ENCODE assay signal across 8 cellular contexts in genomic region chr14:80491131-80491530, GRCh38.
DNase-seq lines count a peak whose midpoint lies in the region; ATAC-seq and TF ChIP-seq lines count a peak whose summit lies in the region.

No MANE protein-coding gene starts in this region.

- H3K27ac ChIP-seq in heart right ventricle (peak overlapping the region in 6 of 10 donors; percentile 22 to 73 (median 52)), ascending aorta (no peak overlapping the region)

- H3K36me3 ChIP-seq in heart right ventricle, result no peaks in the 10 kb centered on the region
- no peaks in the 10 kb centered on the region for H3K36me3 ChIP-seq in ascending aorta

- H3K9me3 Mint-ChIP-seq in MCF 10A (ENCODE audit: unreplicated experiment) (peaks cover 9% of the 10 kb centered on the region), progenitor cell of endocrine pancreas (ENCODE audit: low read depth) (peaks cover 6% of the 10 kb centered on the region)

- POLR2A ChIA-PET in MCF 10A (lab: Yijun Ruan, JAX), result no interaction called here

- no TSS peak for BruUV-seq in MCF 10A (replicated peaks; lab: Mats Ljungman, UMichigan)

- CTCF ChIA-PET in MCF 10A (lab: Yijun Ruan, JAX), result interaction anchor here (0.6 kb wide), 1 partner anchor 232 kb away, joined by 3 read pairs; no protein-coding TSS in a partner anchor

- H3K4me3 ChIP-seq in heart right ventricle, result no peak overlapping the region
- H3K4me3 ChIP-seq in ascending aorta, result no peak overlapping the region

- H3K27me3 ChIP-seq in heart right ventricle, result no peaks in the 10 kb centered on the region
- no peaks in the 10 kb centered on the region for H3K27me3 ChIP-seq in ascending aorta

- H3K4me3 Mint-ChIP-seq in MCF 10A (ENCODE audit: unreplicated experiment) (no peak overlapping the region), progenitor cell of endocrine pancreas (ENCODE audit: low read depth) (no peak overlapping the region)

- H3K4me1 Mint-ChIP-seq in MCF 10A (ENCODE audit: insufficient read depth, unreplicated experiment) (no peaks in the 10 kb centered on the region), progenitor cell of endocrine pancreas (ENCODE audit: low read depth) (no peaks in the 10 kb centered on the region)

- H3K27ac Mint-ChIP-seq in MCF 10A (ENCODE audit: low read depth, unreplicated experiment), result no peak overlapping the region
- H3K27ac Mint-ChIP-seq in progenitor cell of endocrine pancreas, result no peak overlapping the region

- DNase-seq in Daoy (ENCODE audit: low read depth), result peak; percentile 13
- DNase-seq in NCI-H146 (lab: John Stamatoyannopoulos, UW), result peak; percentile 77
- peak; percentile 39 to 57 for DNase-seq in heart right ventricle
- DNase-seq in kidney glomerular epithelial cell (lab: John Stamatoyannopoulos, UW), result no peak
- DNase-seq in MCF 10A (ENCODE audit: unreplicated experiment), result no peak
- DNase-seq in ascending aorta (ENCODE audit: low spot score in 2 of 2), result no peak
- DNase-seq in progenitor cell of endocrine pancreas (ENCODE audit: low spot score, unreplicated experiment), result no peak

- intact Hi-C loops in heart right ventricle (cut with DNase I), result loop anchor here in 2 of 10 donors (5.0 kb wide), 2 partner anchors 116 to 179 kb away; no protein-coding TSS in a partner anchor
- intact Hi-C loops in MCF 10A (cut with micrococcal nuclease), result no loop called here
- intact Hi-C loops in ascending aorta (cut with DNase I), result no loop called here

- no peaks in the 10 kb centered on the region for H3K27me3 Mint-ChIP-seq in MCF 10A (ENCODE audit: insufficient read depth, unreplicated experiment)
- H3K27me3 Mint-ChIP-seq in progenitor cell of endocrine pancreas, result peaks cover 11% of the 10 kb centered on the region

- H3K9me3 ChIP-seq in heart right ventricle (no peaks in the 10 kb centered on the region), ascending aorta (no peaks in the 10 kb centered on the region)

- WGBS in heart right ventricle, 2 donors, result 34 to 42% methylated on average over 4 of the region's 4 CpGs

- TF ChIP-seq CTCF in heart right ventricle (IDR thresholded peaks at IDR 0.05) (no peak), MCF 10A (IDR thresholded peaks at IDR 0.05; ENCODE audit: unreplicated experiment) (no peak), ascending aorta (IDR thresholded peaks at IDR 0.05) (no peak), progenitor cell of endocrine pancreas (IDR thresholded peaks at IDR 0.05; ENCODE audit: unreplicated experiment) (no peak)

- H3K4me1 ChIP-seq in heart right ventricle (peaks cover 0 to 23% (median 0%) of the 10 kb centered on the region in 9 donors), ascending aorta (no peaks in the 10 kb centered on the region)

- ATAC-seq in GM21786 (IDR thresholded peaks at IDR 0.05; ENCODE audit: unreplicated experiment), result peak; percentile 86
- ATAC-seq in heart right ventricle, result peak in 7 of 8 donors; percentile 84 to 96 (median 92)

- H3K36me3 Mint-ChIP-seq in MCF 10A (ENCODE audit: insufficient read depth, unreplicated experiment) (no peaks in the 10 kb centered on the region), progenitor cell of endocrine pancreas (ENCODE audit: insufficient read depth) (no peaks in the 10 kb centered on the region)

Comparison
In these comparisons a context has a peak if more than half of its experiments do, and no peak if none do; other contexts are left out.
1. DNase-seq: peak in Daoy (single experiment), NCI-H146 (single experiment) and heart right ventricle (2 of 2); none in kidney glomerular epithelial cell (single experiment), MCF 10A (single experiment), ascending aorta (0 of 2) and progenitor cell of endocrine pancreas (single experiment).
2. H3K27ac ChIP-seq: peak in heart right ventricle (6 of 10); none in ascending aorta (0 of 2).